Comparison of ENCODE assay signal across 24 cellular contexts in genomic region chr22:27846248-27846760, GRCh38.
"Had no signal": no experiment of that assay in that cellular context is flagged by ENCODE, and none has a peak within 500 bp of the region (broad histone marks: within the 10 kb centered on the region; RNA-seq: fewer than 3 reads in every experiment).

No MANE protein-coding gene starts in this region.

- H3K4me1 ChIP-seq: foreskin keratinocyte had no signal

- H3K27ac ChIP-seq: adrenal gland, body of pancreas, esophagus muscularis mucosa, foreskin keratinocyte, heart right ventricle, left ventricle myocardium inferior, right lobe of liver, tibial nerve, WERI-Rb-1 had no signal

- H3K9me3 Mint-ChIP-seq: activated CD4-positive, alpha-beta memory T cell treated with anti-CD3 and anti-CD28 coated beads, Interleukin-2, amount 10 ng/mL, durations not matched to agents 7 days and 5 days; activated CD4-positive, alpha-beta T cell treated with anti-CD3 and anti-CD28 coated beads, Interleukin-2, amount 10 ng/mL, durations not matched to agents 24 days and 14 days; activated naive CD8-positive, alpha-beta T cell treated with anti-CD3 and anti-CD28 coated beads for 36 hours; activated T-cell treated with anti-CD3 and anti-CD28 coated beads, Interleukin-2, amount 50 U/mL, for 72 hours had no signal

- H3K4me3 ChIP-seq: adrenal gland, body of pancreas, cardiac muscle cell, esophagus muscularis mucosa, heart right ventricle, left ventricle myocardium inferior, right lobe of liver, tibial nerve had no signal

- H3K4me3 Mint-ChIP-seq: activated CD4-positive, alpha-beta memory T cell treated with anti-CD3 and anti-CD28 coated beads, Interleukin-2, amount 10 ng/mL, durations not matched to agents 7 days and 5 days; activated CD4-positive, alpha-beta T cell treated with anti-CD3 and anti-CD28 coated beads, Interleukin-2, amount 10 ng/mL, durations not matched to agents 24 days and 14 days; activated CD8-positive, alpha-beta memory T cell treated with anti-CD3 and anti-CD28 coated beads, Interleukin-2, amount 10 ng/mL, durations not matched to agents 7 days and 5 days; activated naive CD8-positive, alpha-beta T cell treated with anti-CD3 and anti-CD28 coated beads for 36 hours; activated T-cell treated with anti-CD3 and anti-CD28 coated beads, Interleukin-2, amount 50 U/mL, for 72 hours; T-helper 17 cell had no signal

- DNase-seq: activated CD4-positive, alpha-beta memory T cell treated with anti-CD3 and anti-CD28 coated beads, Interleukin-2, amount 10 ng/mL, durations not matched to agents 7 days and 5 days; activated CD4-positive, alpha-beta T cell treated with anti-CD3 and anti-CD28 coated beads, Interleukin-2, amount 10 ng/mL, durations not matched to agents 24 days and 14 days; activated CD4-positive, CD25-positive, alpha-beta regulatory T cell treated with anti-CD3 and anti-CD28 coated beads, Interleukin-2, amount 50 U/mL, for 72 hours; activated CD8-positive, alpha-beta memory T cell treated with anti-CD3 and anti-CD28 coated beads, Interleukin-2, amount 10 ng/mL, durations not matched to agents 7 days and 5 days; activated naive CD4-positive, alpha-beta T cell; activated naive CD8-positive, alpha-beta T cell treated with anti-CD3 and anti-CD28 coated beads for 36 hours; activated T-cell treated with anti-CD3 and anti-CD28 coated beads, Interleukin-2, amount 50 U/mL, for 72 hours; aorta; body of pancreas; foreskin keratinocyte; heart right ventricle; left ventricle myocardium inferior; posterior cingulate gyrus; right lobe of liver; stimulated activated CD4-positive, alpha-beta T cell treated with anti-CD3 and anti-CD28 coated beads, Interleukin-2, amount 100 ng/mL, for 48 hours; stimulated activated naive CD4-positive, alpha-beta T cell treated with Interleukin-2 at 50 U/mL for 16 hours; T-helper 17 cell; T1000; WERI-Rb-1 had no signal

- H3K27ac Mint-ChIP-seq: activated CD4-positive, alpha-beta memory T cell treated with anti-CD3 and anti-CD28 coated beads, Interleukin-2, amount 10 ng/mL, durations not matched to agents 7 days and 5 days; activated CD4-positive, alpha-beta T cell treated with anti-CD3 and anti-CD28 coated beads, Interleukin-2, amount 10 ng/mL, durations not matched to agents 24 days and 14 days; activated CD8-positive, alpha-beta memory T cell treated with anti-CD3 and anti-CD28 coated beads, Interleukin-2, amount 10 ng/mL, durations not matched to agents 7 days and 5 days; activated T-cell treated with anti-CD3 and anti-CD28 coated beads, Interleukin-2, amount 50 U/mL, for 72 hours had no signal

- H3K27me3 Mint-ChIP-seq: activated CD4-positive, alpha-beta memory T cell treated with anti-CD3 and anti-CD28 coated beads, Interleukin-2, amount 10 ng/mL, durations not matched to agents 7 days and 5 days; activated CD4-positive, alpha-beta T cell treated with anti-CD3 and anti-CD28 coated beads, Interleukin-2, amount 10 ng/mL, durations not matched to agents 24 days and 14 days; activated CD8-positive, alpha-beta memory T cell treated with anti-CD3 and anti-CD28 coated beads, Interleukin-2, amount 10 ng/mL, durations not matched to agents 7 days and 5 days; activated naive CD8-positive, alpha-beta T cell treated with anti-CD3 and anti-CD28 coated beads for 36 hours; T-helper 17 cell had no signal

- H3K27me3 ChIP-seq: adrenal gland, body of pancreas, cardiac muscle cell, esophagus muscularis mucosa, foreskin keratinocyte, heart right ventricle, right lobe of liver, tibial nerve had no signal

- ATAC-seq: activated CD8-positive, alpha-beta memory T cell treated with anti-CD3 and anti-CD28 coated beads, Interleukin-2, amount 10 ng/mL, durations not matched to agents 7 days and 5 days; activated T-cell treated with anti-CD3 and anti-CD28 coated beads, Interleukin-2, amount 50 U/mL, for 72 hours; body of pancreas; foreskin keratinocyte; heart right ventricle; right lobe of liver; SK-N-SH treated with all-trans-retinoic acid at 6 μM for 48 hours; T-helper 17 cell had no signal

- H3K9me3 ChIP-seq: adrenal gland, body of pancreas, esophagus muscularis mucosa, heart right ventricle, left ventricle myocardium inferior, right lobe of liver, tibial nerve had no signal
